Comparison of ENCODE assay signal across 11 cellular contexts in the genomic region with DNA sequence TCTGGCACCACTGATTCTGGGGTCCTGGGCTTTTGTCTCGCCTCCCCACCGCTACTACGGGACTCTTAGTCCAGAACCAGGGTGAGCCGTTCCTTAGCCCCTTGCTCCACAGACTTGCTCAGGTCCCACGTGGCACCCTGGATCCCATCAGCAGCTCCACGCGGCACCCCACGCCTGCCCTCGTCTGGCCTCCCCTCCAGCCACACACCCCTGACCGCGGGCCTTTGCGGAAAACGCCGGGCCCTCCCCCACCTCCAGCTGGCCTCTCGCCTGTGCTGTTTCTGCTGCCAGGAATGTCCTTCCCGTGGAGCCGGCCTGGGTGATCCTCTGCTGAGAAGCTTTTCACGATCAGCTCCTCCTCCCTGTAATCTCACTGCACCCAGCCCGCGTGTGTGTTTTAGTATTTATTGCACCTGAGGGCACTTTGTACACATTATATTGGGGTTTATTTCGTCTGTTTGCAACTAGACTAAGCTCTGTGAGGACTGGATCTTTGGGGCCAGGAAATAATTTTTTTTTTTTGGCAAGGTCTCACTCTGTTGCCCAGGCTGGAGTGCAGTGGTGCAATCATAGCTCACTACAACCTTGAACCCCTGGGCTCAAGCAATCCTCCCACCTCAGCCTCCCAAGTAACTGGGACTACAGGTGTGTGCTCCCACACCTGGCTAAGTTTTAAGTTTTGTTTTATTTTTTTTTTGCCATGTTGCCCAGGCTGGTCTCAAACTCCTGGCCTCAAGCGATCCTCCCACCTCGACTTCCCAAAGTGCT. TPM values are rescaled to one million over a fixed set of nuclear protein-coding genes. Genes with fewer than 3 reads are reported as not detected.
DNase-seq lines count a peak whose midpoint lies in the region; ATAC-seq and TF ChIP-seq lines count a peak whose summit lies in the region.
"Had no signal": no experiment of that assay in that cellular context is flagged by ENCODE, and none has a peak within 500 bp of the region (broad histone marks: within the 10 kb centered on the region; RNA-seq: fewer than 3 reads in every experiment).

No MANE protein-coding gene starts in this region.

- H2BK12ac ChIP-seq in neuronal stem cell (ENCODE audit: low read length): no peak overlapping the region

- H3K23ac ChIP-seq in neuronal stem cell (ENCODE audit: low read depth, low read length, poor library complexity): no peak overlapping the region

- no peak overlapping the region for H4K91ac ChIP-seq in neuronal stem cell (ENCODE audit: low read depth, low read length, poor library complexity)

- peak overlapping the region; percentile 23 for H3K27ac ChIP-seq in C4-2B
- H3K27ac ChIP-seq in SJCRH30: no peak overlapping the region
- peak overlapping the region; percentile 98 for H3K27ac ChIP-seq in cardiac muscle cell
- H3K27ac ChIP-seq in neuronal stem cell (replicated peaks; ENCODE audit: low read length): peak overlapping the region; percentile 41

- H3K36me3 Mint-ChIP-seq in activated CD8-positive, alpha-beta T cell treated with anti-CD3 and anti-CD28 coated beads, Interleukin-2, amount 10 ng/mL, durations not matched to agents 7 days and 5 days (ENCODE audit: low read depth): no peaks in the 10 kb centered on the region
- H3K36me3 Mint-ChIP-seq in CD14-positive monocyte: no peaks in the 10 kb centered on the region
- H3K36me3 Mint-ChIP-seq: CD8-positive, alpha-beta T cell had no signal

- H3K4me1 ChIP-seq in SJCRH30: peaks cover 25% of the 10 kb centered on the region
- peaks cover 28% of the 10 kb centered on the region for H3K4me1 ChIP-seq in cardiac muscle cell (ENCODE audit: low read depth)
- peaks cover 32 to 33% of the 10 kb centered on the region in 2 donors for H3K4me1 ChIP-seq in neuronal stem cell (ENCODE audit: control insufficient read depth in 2 of 2, insufficient read depth in 1 of 2, low read depth in 1 of 2, low read length in 2 of 2)

- H2BK5ac ChIP-seq in neuronal stem cell (ENCODE audit: low read length): peak overlapping the region; percentile 85

- CTCF ChIA-PET in activated CD8-positive, alpha-beta T cell treated with anti-CD3 and anti-CD28 coated beads, Interleukin-2, amount 10 ng/mL, durations not matched to agents 7 days and 5 days (lab: Charles Lee): interaction anchor here (0.7 to 1.1 kb wide), 2 partner anchors 11 to 12 kb away, joined by 3 to 9 read pairs; a partner anchor contains a TSS

- peaks cover 9% of the 10 kb centered on the region for H3K27me3 Mint-ChIP-seq in activated CD8-positive, alpha-beta T cell treated with anti-CD3 and anti-CD28 coated beads, Interleukin-2, amount 10 ng/mL, durations not matched to agents 7 days and 5 days (ENCODE audit: low read depth)
- peaks cover 1 to 7% (median 3%) of the 10 kb centered on the region in 3 donors for H3K27me3 Mint-ChIP-seq in CD14-positive monocyte (ENCODE audit: low read depth in 3 of 3)
- H3K27me3 Mint-ChIP-seq: activated T-helper 17 cell treated with anti-CD3 and anti-CD28 coated beads, Interleukin-2, amount 50 U/mL, for 72 hours had no signal

- ATAC-seq in HG03460 (IDR thresholded peaks at IDR 0.05; ENCODE audit: unreplicated experiment): no peak
- ATAC-seq in activated CD8-positive, alpha-beta T cell treated with anti-CD3 and anti-CD28 coated beads, Interleukin-2, amount 10 ng/mL, durations not matched to agents 7 days and 5 days: no peak
- ATAC-seq: activated T-helper 17 cell treated with anti-CD3 and anti-CD28 coated beads, Interleukin-2, amount 50 U/mL, for 72 hours; CD8-positive, alpha-beta T cell had no signal

- H4K8ac ChIP-seq in neuronal stem cell (ENCODE audit: low read depth, low read length): no peak overlapping the region

- no peaks in the 10 kb centered on the region for H3K4me1 Mint-ChIP-seq in activated CD8-positive, alpha-beta T cell treated with anti-CD3 and anti-CD28 coated beads, Interleukin-2, amount 10 ng/mL, durations not matched to agents 7 days and 5 days (ENCODE audit: low read depth)
- H3K4me1 Mint-ChIP-seq in CD14-positive monocyte: peaks cover 38% of the 10 kb centered on the region
- H3K4me1 Mint-ChIP-seq: activated T-helper 17 cell treated with anti-CD3 and anti-CD28 coated beads, Interleukin-2, amount 50 U/mL, for 72 hours had no signal

- no peak overlapping the region for H3K14ac ChIP-seq in neuronal stem cell (ENCODE audit: low read length)

- H3K4me2 ChIP-seq in neuronal stem cell (ENCODE audit: insufficient read depth, low read length, poor library complexity, severe bottlenecking): no peak overlapping the region

- no peaks in the 10 kb centered on the region for H3K9me3 Mint-ChIP-seq in activated CD8-positive, alpha-beta T cell treated with anti-CD3 and anti-CD28 coated beads, Interleukin-2, amount 10 ng/mL, durations not matched to agents 7 days and 5 days (ENCODE audit: insufficient read depth)
- peaks cover 0 to 4% (median 0%) of the 10 kb centered on the region in 7 donors for H3K9me3 Mint-ChIP-seq in CD14-positive monocyte
- H3K9me3 Mint-ChIP-seq: activated T-helper 17 cell treated with anti-CD3 and anti-CD28 coated beads, Interleukin-2, amount 50 U/mL, for 72 hours; CD8-positive, alpha-beta T cell had no signal

- H2AK5ac ChIP-seq in neuronal stem cell (ENCODE audit: low read depth, low read length): peak overlapping the region; percentile 30

- no CpG with 5 or more reads among the region's 23 CpGs for WGBS in neuronal stem cell (ENCODE audit: extremely low coverage in 2 of 2, insufficient read length in 2 of 2, insufficient replicate concordance in 1 of 2), 2 donors

- POLR2A ChIA-PET in activated CD8-positive, alpha-beta T cell treated with anti-CD3 and anti-CD28 coated beads, Interleukin-2, amount 10 ng/mL, durations not matched to agents 7 days and 5 days (lab: Charles Lee): no interaction called here

- TF ChIP-seq CTCF in C4-2B (conservative IDR thresholded peaks at IDR 0.05) (no peak), cardiac muscle cell (IDR thresholded peaks at IDR 0.05; ENCODE audit: low read depth, low read length) (no peak), CD14-positive monocyte (IDR thresholded peaks at IDR 0.05) (no peak)

- peak overlapping the region; percentile 97 for H3K18ac ChIP-seq in neuronal stem cell (ENCODE audit: low read length)

- H3K27me3 ChIP-seq in SJCRH30 (no peaks in the 10 kb centered on the region), cardiac muscle cell (no peaks in the 10 kb centered on the region), neuronal stem cell (ENCODE audit: control insufficient read depth in 3 of 3, insufficient read depth in 3 of 3, low read depth in 1 of 3, low read length in 3 of 3) (no peaks in the 10 kb centered on the region)

- H3K4me3 ChIP-seq in SJCRH30 (no peak overlapping the region), cardiac muscle cell (no peak overlapping the region), neuronal stem cell (ENCODE audit: low read length in 2 of 2) (no peak overlapping the region)

- peaks cover 4% of the 10 kb centered on the region for H3K79me1 ChIP-seq in neuronal stem cell (ENCODE audit: low read depth, low read length)

- peak overlapping the region; percentile 68 for H2AFZ ChIP-seq in neuronal stem cell (ENCODE audit: low read length)

- no peak overlapping the region for H3K27ac Mint-ChIP-seq in activated CD8-positive, alpha-beta T cell treated with anti-CD3 and anti-CD28 coated beads, Interleukin-2, amount 10 ng/mL, durations not matched to agents 7 days and 5 days
- peak overlapping the region in 2 of 7 donors; percentile 31 to 71 for H3K27ac Mint-ChIP-seq in CD14-positive monocyte
- H3K27ac Mint-ChIP-seq: activated T-helper 17 cell treated with anti-CD3 and anti-CD28 coated beads, Interleukin-2, amount 50 U/mL, for 72 hours; CD8-positive, alpha-beta T cell had no signal

- H3K4me3 Mint-ChIP-seq in activated CD8-positive, alpha-beta T cell treated with anti-CD3 and anti-CD28 coated beads, Interleukin-2, amount 10 ng/mL, durations not matched to agents 7 days and 5 days: no peak overlapping the region
- no peak overlapping the region for H3K4me3 Mint-ChIP-seq in CD14-positive monocyte
- H3K4me3 Mint-ChIP-seq: activated T-helper 17 cell treated with anti-CD3 and anti-CD28 coated beads, Interleukin-2, amount 50 U/mL, for 72 hours; CD8-positive, alpha-beta T cell had no signal

- H3K4ac ChIP-seq in neuronal stem cell (ENCODE audit: low read length): no peak overlapping the region

- intact Hi-C loops in CD14-positive monocyte (cut with micrococcal nuclease): no loop called here

- H2BK120ac ChIP-seq in neuronal stem cell (ENCODE audit: low read depth, low read length): peak overlapping the region; percentile 81

- peak; percentile 63 to 65 for DNase-seq in SJCRH30
- DNase-seq in cardiac muscle cell (ENCODE audit: low read depth in 1 of 2, low spot score in 1 of 2): peak; percentile 75 to 88
- DNase-seq in neuronal stem cell (ENCODE audit: low spot score): no peak
- no peak for DNase-seq in activated CD8-positive, alpha-beta T cell treated with anti-CD3 and anti-CD28 coated beads, Interleukin-2, amount 10 ng/mL, durations not matched to agents 7 days and 5 days
- no peak for DNase-seq in CD14-positive monocyte (ENCODE audit: low spot score)
- no peak for DNase-seq in stimulated activated CD4-positive, alpha-beta T cell treated with anti-CD3 and anti-CD28 coated beads, Interleukin-1b, Interleukin-23, amount 100 ng/mL, for 48 hours
- DNase-seq: CD8-positive, alpha-beta T cell; HCEC 1CT had no signal

- peak overlapping the region; percentile 95 for H2BK15ac ChIP-seq in neuronal stem cell (ENCODE audit: low read length)

- H3K36me3 ChIP-seq in SJCRH30 (no peaks in the 10 kb centered on the region), cardiac muscle cell (no peaks in the 10 kb centered on the region), neuronal stem cell (replicated peaks in 1 of 2; ENCODE audit: control insufficient read depth in 2 of 2, insufficient read depth in 2 of 2, low read length in 2 of 2) (no peaks in the 10 kb centered on the region)

- H3K9ac ChIP-seq in neuronal stem cell (ENCODE audit: low read depth, low read length, poor library complexity): no peak overlapping the region

- H3K9me3 ChIP-seq in SJCRH30 (replicated peaks) (no peaks in the 10 kb centered on the region), cardiac muscle cell (ENCODE audit: low read depth) (no peaks in the 10 kb centered on the region), neuronal stem cell (replicated peaks in 1 of 2; ENCODE audit: control insufficient read depth in 2 of 2, insufficient read depth in 1 of 2, low read depth in 1 of 2, low read length in 2 of 2) (peaks cover 0 to 1% of the 10 kb centered on the region in 2 donors)

RNA-seq across cellular contexts. Expression of a gene that starts 10.5 kb away (rescaled TPM):
- total RNA-seq in SJCRH30 (2014; rRNA removed; shearing (Covaris generic)): 54.9 and 58.8 TPM in 2 replicates
- 61.0 and 64.6 TPM in 2 replicates for total RNA-seq in cardiac muscle cell
- polyA plus RNA-seq in cardiac muscle cell (71.4 and 86.6 TPM in 2 replicates), CD14-positive monocyte (10 to 100 TPM; 13.4 to 17.4 TPM)
- 136 TPM for polyA plus RNA-seq in neuronal stem cell (2013, experiment 1 of 2)
- 133 TPM for polyA plus RNA-seq in neuronal stem cell (2013, experiment 2 of 2)
- 10 to 100 TPM; 37.0 to 37.7 TPM for total RNA-seq in activated CD8-positive, alpha-beta T cell treated with anti-CD3 and anti-CD28 coated beads, Interleukin-2, amount 10 ng/mL, durations not matched to agents 7 days and 5 days

Comparison
In these comparisons a context has a peak if more than half of its experiments do, and no peak if none do; other contexts are left out.
1. DNase-seq: peak in SJCRH30 (2 of 2) and cardiac muscle cell (2 of 2); none in neuronal stem cell (single experiment), activated CD8-positive, alpha-beta T cell treated with anti-CD3 and anti-CD28 coated beads, Interleukin-2, amount 10 ng/mL, durations not matched to agents 7 days and 5 days (single experiment), CD14-positive monocyte (single experiment) and stimulated activated CD4-positive, alpha-beta T cell treated with anti-CD3 and anti-CD28 coated beads, Interleukin-1b, Interleukin-23, amount 100 ng/mL, for 48 hours (single experiment).